Comparison of ENCODE assay signal across 20 cellular contexts in genomic region chr7:54988516-54988915, GRCh38. TPM values are rescaled to one million over a fixed set of nuclear protein-coding genes. Genes with fewer than 3 reads are reported as not detected.
"Had no signal": no experiment of that assay in that cellular context is flagged by ENCODE, and none has a peak within 500 bp of the region (broad histone marks: within the 10 kb centered on the region; RNA-seq: fewer than 3 reads in every experiment).

No MANE protein-coding gene starts in this region.

- H3K27ac ChIP-seq: dorsolateral prefrontal cortex, neutrophil, sigmoid colon, skin epidermis, stomach, thoracic aorta had no signal

- H3K36me3 ChIP-seq: neutrophil, sigmoid colon, stomach, thoracic aorta, transverse colon had no signal

- H3K27me3 ChIP-seq: neutrophil, sigmoid colon, stomach, transverse colon had no signal

- DNase-seq: cortex of kidney; dorsolateral prefrontal cortex; effector CD8-positive, alpha-beta T cell; foreskin melanocyte; head of caudate nucleus; hippocampal formation; left colon; mammary epithelial cell; naive thymus-derived CD8-positive, alpha-beta T cell; posterior cingulate gyrus; sigmoid colon; stimulated activated CD4-positive, alpha-beta T cell treated with anti-CD3 and anti-CD28 coated beads, Interleukin-12 subunit alpha, Interleukin-12 subunit beta, amount 100 ng/mL, for 4 hours; stimulated activated naive CD4-positive, alpha-beta T cell; stomach; substantia nigra; transverse colon had no signal

- H3K4me3 ChIP-seq: dorsolateral prefrontal cortex, mucosa of descending colon, sigmoid colon, skin epidermis, stomach, thoracic aorta, transverse colon had no signal

- H3K9me3 ChIP-seq: mucosa of descending colon, neutrophil, sigmoid colon, stomach, thoracic aorta, transverse colon had no signal

- ATAC-seq: naive thymus-derived CD8-positive, alpha-beta T cell had no signal

- H3K4me1 ChIP-seq: sigmoid colon, stomach had no signal

RNA-seq across cellular contexts. Expression of gene EGFR, which starts 30.3 kb away (rescaled TPM):
- total RNA-seq: naive thymus-derived CD8-positive, alpha-beta T cell had no signal
- polyA plus RNA-seq: naive thymus-derived CD8-positive, alpha-beta T cell had no signal
